ENCODE assay signal across 19 cellular contexts in the genomic region with DNA sequence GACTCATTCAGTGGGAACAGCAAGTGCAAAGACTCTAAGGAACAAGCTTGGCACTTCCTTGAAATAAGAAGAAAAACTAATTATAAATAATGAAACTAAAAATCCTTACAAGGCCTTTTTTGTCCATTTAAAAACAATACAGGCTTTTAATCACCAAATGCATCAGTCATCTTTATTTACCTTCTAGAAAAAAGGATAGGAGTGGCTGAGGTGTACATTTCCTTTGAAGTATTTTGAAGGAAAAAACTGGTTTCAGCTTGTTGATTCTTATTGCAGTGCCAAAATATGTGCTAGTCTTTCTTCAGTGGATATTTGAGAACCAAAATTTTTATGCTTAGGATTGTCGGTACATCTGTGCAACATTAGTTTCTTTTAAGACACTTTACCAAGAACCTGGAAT. TPM values are rescaled to one million over a fixed set of nuclear protein-coding genes. Genes with fewer than 3 reads are reported as not detected.
DNase-seq lines count a peak whose midpoint lies in the region; ATAC-seq, FAIRE-seq and TF ChIP-seq lines count a peak whose summit lies in the region.
"Had no signal": no experiment of that assay in that cellular context is flagged by ENCODE, and none has a peak within 500 bp of the region (broad histone marks: within the 10 kb centered on the region; RNA-seq: fewer than 3 reads in every experiment).

No MANE protein-coding gene starts in this region.

- no peaks in the 10 kb centered on the region for H3K9me3 ChIP-seq in PC-3 (ENCODE audit: low read length)
- H3K9me3 ChIP-seq: A549, BE2C had no signal

- intact Hi-C loops in PC-3 (cut with micrococcal nuclease): loop anchor here (1.0 kb wide), 1 partner anchor 25 kb away; no protein-coding TSS in a partner anchor

- H3K4me1 ChIP-seq in PC-3 (ENCODE audit: insufficient read depth, low read length): peaks cover 24% of the 10 kb centered on the region
- peaks cover 12% of the 10 kb centered on the region for H3K4me1 ChIP-seq in foreskin keratinocyte
- H3K4me1 ChIP-seq: BE2C had no signal

- no peak overlapping the region for H2AFZ ChIP-seq in PC-3 (ENCODE audit: low read length)

- H3K9ac ChIP-seq in PC-3 (ENCODE audit: low read length): no peak overlapping the region

- H3K4me2 ChIP-seq in PC-3 (ENCODE audit: low read length): peak overlapping the region; percentile 3; the same call in 1 of the 2 replicates
- H3K4me2 ChIP-seq: A549 had no signal

- no peaks in the 10 kb centered on the region for H3K9me2 ChIP-seq in PC-3 (replicated peaks; ENCODE audit: low read length)

- no TSS peak for BruUV-seq in PC-3 (replicated peaks; lab: Mats Ljungman, UMichigan)

- H3K36me3 ChIP-seq in PC-3 (ENCODE audit: low read depth, low read length): no peaks in the 10 kb centered on the region
- H3K36me3 ChIP-seq: BE2C had no signal

- POLR2A ChIA-PET in PC-3 (lab: Charles Lee; ENCODE audit: unreplicated experiment): interaction anchor here (0.7 kb wide), 1 partner anchor 129 kb away, joined by 6 read pairs; no protein-coding TSS in a partner anchor

- ATAC-seq in PC-3: peak; percentile 80
- ATAC-seq in foreskin keratinocyte: no peak
- ATAC-seq: A549; CD8-positive, alpha-beta T cell; HepG2 had no signal

- DNase-seq in PC-3 (peak; percentile 48), epithelial cell of esophagus (ENCODE audit: low read depth) (peak; percentile 53), foreskin keratinocyte (peak; percentile 40 to 44), LoVo (ENCODE audit: low spot score) (no peak), NCI-H1417 (lab: John Stamatoyannopoulos, UW) (no peak), NCI-H82 treated with DMSO at 0.1 percent for 48 hours (lab: John Stamatoyannopoulos, UW; ENCODE audit: unreplicated experiment) (no peak)
- DNase-seq: BE2C; CD8-positive, alpha-beta T cell; COR-L47; DMS153; HCEC 1CT; HFFc6 had no signal

- H3K27me3 ChIP-seq in PC-3 (ENCODE audit: low read length) (no peaks in the 10 kb centered on the region), foreskin keratinocyte (no peaks in the 10 kb centered on the region)
- H3K27me3 ChIP-seq: BE2C had no signal

- H3K27ac ChIP-seq in PC-3 (ENCODE audit: low read length) (no peak overlapping the region), foreskin keratinocyte (no peak overlapping the region)
- H3K27ac ChIP-seq: A549, C4-2B had no signal

- H3F3A ChIP-seq in PC-3 (ENCODE audit: low read length, unreplicated experiment): no peaks in the 10 kb centered on the region

- no peaks in the 10 kb centered on the region for H4K20me1 ChIP-seq in PC-3 (ENCODE audit: low read length)

- no peaks in the 10 kb centered on the region for H3K79me2 ChIP-seq in PC-3 (ENCODE audit: low read length)

- FAIRE-seq in A204.1 (lab: Jason Lieb, UNC): peak; percentile 14
- FAIRE-seq: D721Med, HepG2 had no signal

- no peak for TF ChIP-seq CTCF in PC-3 (conservative IDR thresholded peaks at IDR 0.05; ENCODE audit: low read depth, low read length)
- no peak for TF ChIP-seq CTCF in epithelial cell of esophagus (IDR thresholded peaks at IDR 0.05; ENCODE audit: insufficient read depth, low read depth, low read length, missing control alignments)
- TF ChIP-seq CTCF in foreskin keratinocyte (conservative IDR thresholded peaks at IDR 0.05): no peak

- CTCF ChIA-PET in PC-3 (lab: Charles Lee): no interaction called here

- H3K4me3 ChIP-seq in PC-3 (ENCODE audit: low read length) (no peak overlapping the region), epithelial cell of esophagus (ENCODE audit: low read length) (no peak overlapping the region)
- H3K4me3 ChIP-seq: A549 had no signal

RNA-seq across cellular contexts. Expression of gene MED21, which starts 29.8 kb away (rescaled TPM):
- total RNA-seq in PC-3 (2014; rRNA removed) (41.8 and 59.8 TPM in 2 replicates), foreskin keratinocyte (52.0 and 56.9 TPM in 2 replicates)
- 27.8 and 31.4 TPM in 2 replicates for polyA plus RNA-seq in foreskin keratinocyte

RNA-seq across cellular contexts. Expression of gene C12orf71, which starts 30.2 kb away (rescaled TPM):
- total RNA-seq in PC-3 (2014; rRNA removed) (not detected in 2 replicates), foreskin keratinocyte (not detected in 2 replicates)
- not detected in 2 replicates for polyA plus RNA-seq in foreskin keratinocyte
- total RNA-seq: CD8-positive, alpha-beta T cell; H4; HepG2; HFFc6 had no signal
- polyA plus RNA-seq: A549, AG04450, HepG2 had no signal

RNA-seq across cellular contexts. Expression of gene TM7SF3, which starts 38.0 kb away (rescaled TPM):
- 109 and 114 TPM in 2 replicates for total RNA-seq in PC-3 (2014; rRNA removed)
- total RNA-seq in foreskin keratinocyte: 91.2 and 126 TPM in 2 replicates
- 59.0 and 95.3 TPM in 2 replicates for polyA plus RNA-seq in foreskin keratinocyte

Comparison
In these comparisons a context has a peak if more than half of its experiments do, and no peak if none do; other contexts are left out.
1. DNase-seq: peak in PC-3 (single experiment), epithelial cell of esophagus (single experiment) and foreskin keratinocyte (2 of 2); none in LoVo (single experiment), NCI-H1417 (0 of 3) and NCI-H82 treated with DMSO at 0.1 percent for 48 hours (single experiment).